ENCODE assay signal across 11 cellular contexts in the genomic region with DNA sequence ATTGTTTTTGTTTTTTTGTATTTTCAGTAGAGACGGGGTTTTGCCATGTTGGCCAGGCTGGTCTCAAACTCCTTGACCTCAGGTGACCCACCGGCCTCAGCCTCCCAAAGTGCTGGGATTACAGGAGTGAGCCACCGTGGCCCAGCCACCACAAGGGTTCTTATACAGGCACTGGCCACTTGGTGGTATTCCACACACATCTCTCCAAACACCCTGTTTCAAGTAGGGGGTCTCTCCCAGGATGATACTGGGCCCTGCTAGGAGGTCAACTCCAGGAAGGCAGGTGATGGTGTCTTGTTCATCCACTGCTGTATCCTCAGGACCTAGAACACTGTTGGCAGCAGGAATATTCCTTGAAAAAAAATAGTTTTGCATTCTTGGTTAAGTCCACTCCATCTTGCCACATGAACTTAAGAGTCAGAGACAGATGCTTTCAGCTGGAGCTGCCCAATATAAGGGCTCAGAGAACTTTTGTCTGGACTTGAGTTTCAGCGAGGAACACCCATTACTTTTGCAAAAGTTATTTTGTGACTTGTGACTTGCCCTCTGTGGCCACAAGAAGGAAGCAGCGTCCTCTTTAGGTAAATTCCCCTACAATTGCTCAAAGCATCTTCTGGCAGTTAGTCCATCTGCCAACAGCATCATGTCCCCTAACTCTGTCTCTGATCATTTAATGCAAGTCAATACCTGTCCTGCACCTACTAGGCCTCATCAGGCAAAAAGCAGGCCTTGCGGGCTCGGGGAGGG. TPM values are rescaled to one million over a fixed set of nuclear protein-coding genes. Genes with fewer than 3 reads are reported as not detected.
DNase-seq lines count a peak whose midpoint lies in the region; ATAC-seq and TF ChIP-seq lines count a peak whose summit lies in the region.
"Had no signal": no experiment of that assay in that cellular context is flagged by ENCODE, and none has a peak within 500 bp of the region (broad histone marks: within the 10 kb centered on the region; RNA-seq: fewer than 3 reads in every experiment).

No MANE protein-coding gene starts in this region.

- ATAC-seq in PC-3 (no peak), GM19455 (IDR thresholded peaks at IDR 0.05; ENCODE audit: unreplicated experiment) (no peak), HG02763 (IDR thresholded peaks at IDR 0.05; ENCODE audit: unreplicated experiment) (no peak)

- H3K27me3 ChIP-seq in PC-3 (ENCODE audit: low read length) (no peaks in the 10 kb centered on the region), tibial nerve (no peaks in the 10 kb centered on the region)

- no TSS peak for BruUV-seq in PC-3 (replicated peaks; lab: Mats Ljungman, UMichigan)

- H3K79me2 ChIP-seq in PC-3 (ENCODE audit: low read length) = no peaks in the 10 kb centered on the region

- peak overlapping the region; percentile 61 for H3K27ac ChIP-seq in PC-3 (ENCODE audit: low read length)
- peak overlapping the region; percentile 37 to 96 (median 70) for H3K27ac ChIP-seq in tibial nerve

- H3K9me2 ChIP-seq in PC-3 (replicated peaks; ENCODE audit: low read length) = no peaks in the 10 kb centered on the region

- H2AFZ ChIP-seq in PC-3 (ENCODE audit: low read length) = 0 out of 2 replicates have a peak overlapping the region, but pooled peaks have one; percentile 27

- H3K36me3 Mint-ChIP-seq in activated CD4-positive, alpha-beta T cell treated with anti-CD3 and anti-CD28 coated beads, Interleukin-2, amount 10 ng/mL, durations not matched to agents 24 days and 14 days (ENCODE audit: low read depth) = peaks cover 10% of the 10 kb centered on the region
- peaks cover 8% of the 10 kb centered on the region for H3K36me3 Mint-ChIP-seq in activated CD4-positive, alpha-beta T cell treated with anti-CD3 and anti-CD28 coated beads, Interleukin-2, amount 10 ng/mL, durations not matched to agents 7 days and 5 days (ENCODE audit: low read depth)

- POLR2A ChIA-PET in activated CD4-positive, alpha-beta T cell treated with anti-CD3 and anti-CD28 coated beads, Interleukin-2, amount 10 ng/mL, durations not matched to agents 7 days and 5 days (lab: Charles Lee) = no interaction called here
- POLR2A ChIA-PET in PC-3 (lab: Charles Lee; ENCODE audit: unreplicated experiment) = no interaction called here

- H3K4me3 Mint-ChIP-seq in activated CD4-positive, alpha-beta T cell treated with anti-CD3 and anti-CD28 coated beads, Interleukin-2, amount 10 ng/mL, durations not matched to agents 24 days and 14 days = no peak overlapping the region
- no peak overlapping the region for H3K4me3 Mint-ChIP-seq in activated CD4-positive, alpha-beta T cell treated with anti-CD3 and anti-CD28 coated beads, Interleukin-2, amount 10 ng/mL, durations not matched to agents 7 days and 5 days

- 72 to 76% methylated on average over 7 of the region's 7 CpGs for WGBS in tibial nerve, 2 donors

- H3K27ac Mint-ChIP-seq in activated CD4-positive, alpha-beta T cell treated with anti-CD3 and anti-CD28 coated beads, Interleukin-2, amount 10 ng/mL, durations not matched to agents 24 days and 14 days = no peak overlapping the region
- no peak overlapping the region for H3K27ac Mint-ChIP-seq in activated CD4-positive, alpha-beta T cell treated with anti-CD3 and anti-CD28 coated beads, Interleukin-2, amount 10 ng/mL, durations not matched to agents 7 days and 5 days

- CTCF ChIA-PET in activated CD4-positive, alpha-beta T cell treated with anti-CD3 and anti-CD28 coated beads, Interleukin-2, amount 10 ng/mL, durations not matched to agents 7 days and 5 days (lab: Charles Lee) = interaction anchor here (0.5 to 2.5 kb wide), 4 partner anchors 43 to 102 kb away, joined by 3 to 12 read pairs (median 3); a partner anchor contains a TSS
- CTCF ChIA-PET in PC-3 (lab: Charles Lee) = no interaction called here

- no peak overlapping the region for H3K4me3 ChIP-seq in PC-3 (ENCODE audit: low read length)
- H3K4me3 ChIP-seq in fibroblast of mammary gland (ENCODE audit: control insufficient read depth, low read depth, low read length) = no peak overlapping the region
- H3K4me3 ChIP-seq in tibial nerve = no peak overlapping the region

- peaks cover 9% of the 10 kb centered on the region for H3K9me3 Mint-ChIP-seq in activated CD4-positive, alpha-beta T cell treated with anti-CD3 and anti-CD28 coated beads, Interleukin-2, amount 10 ng/mL, durations not matched to agents 24 days and 14 days
- peaks cover 4% of the 10 kb centered on the region for H3K9me3 Mint-ChIP-seq in activated CD4-positive, alpha-beta T cell treated with anti-CD3 and anti-CD28 coated beads, Interleukin-2, amount 10 ng/mL, durations not matched to agents 7 days and 5 days

- H3K4me1 ChIP-seq in PC-3 (ENCODE audit: insufficient read depth, low read length) (peaks cover 13% of the 10 kb centered on the region), tibial nerve (peaks cover 0 to 31% (median 13%) of the 10 kb centered on the region in 4 donors)

- H3F3A ChIP-seq in PC-3 (ENCODE audit: low read length, unreplicated experiment) = no peaks in the 10 kb centered on the region

- no peaks in the 10 kb centered on the region for H4K20me1 ChIP-seq in PC-3 (ENCODE audit: low read length)

- TF ChIP-seq POLR2A in tibial nerve (IDR thresholded peaks at IDR 0.05) = no peak

- TF ChIP-seq CTCF in PC-3 (conservative IDR thresholded peaks at IDR 0.05; ENCODE audit: low read depth, low read length) = no peak
- no peak for TF ChIP-seq CTCF in fibroblast of mammary gland (conservative IDR thresholded peaks at IDR 0.05; ENCODE audit: control insufficient read depth, insufficient read depth, low read depth, low read length)
- TF ChIP-seq CTCF in tibial nerve (IDR thresholded peaks at IDR 0.05) = no peak

- peak; percentile 63 for DNase-seq in activated CD4-positive, alpha-beta T cell treated with anti-CD3 and anti-CD28 coated beads, Interleukin-2, amount 10 ng/mL, durations not matched to agents 24 days and 14 days
- no peak for DNase-seq in activated CD4-positive, alpha-beta T cell treated with anti-CD3 and anti-CD28 coated beads, Interleukin-2, amount 10 ng/mL, durations not matched to agents 7 days and 5 days
- DNase-seq in PC-3 = no peak
- DNase-seq in fibroblast of mammary gland (ENCODE audit: low read depth) = peak; percentile 40
- no peak for DNase-seq in tibial nerve (ENCODE audit: low spot score in 2 of 2)
- DNase-seq in activated CD4-positive, alpha-beta T cell treated with anti-CD3 and anti-CD28 coated beads for 4 hours = no peak
- DNase-seq: cerebellar nuclear complex, NCI-H446 had no signal

- H3K27me3 Mint-ChIP-seq in activated CD4-positive, alpha-beta T cell treated with anti-CD3 and anti-CD28 coated beads, Interleukin-2, amount 10 ng/mL, durations not matched to agents 24 days and 14 days = peaks cover 3% of the 10 kb centered on the region
- peaks cover 2% of the 10 kb centered on the region for H3K27me3 Mint-ChIP-seq in activated CD4-positive, alpha-beta T cell treated with anti-CD3 and anti-CD28 coated beads, Interleukin-2, amount 10 ng/mL, durations not matched to agents 7 days and 5 days

- H3K9me3 ChIP-seq in PC-3 (ENCODE audit: low read length) = no peaks in the 10 kb centered on the region
- H3K9me3 ChIP-seq in tibial nerve = no peaks in the 10 kb centered on the region

- H3K9ac ChIP-seq in PC-3 (ENCODE audit: low read length) = peak overlapping the region; percentile 24; the same call in 1 of the 2 replicates

- peaks cover 32% of the 10 kb centered on the region for H3K4me1 Mint-ChIP-seq in activated CD4-positive, alpha-beta T cell treated with anti-CD3 and anti-CD28 coated beads, Interleukin-2, amount 10 ng/mL, durations not matched to agents 24 days and 14 days
- H3K4me1 Mint-ChIP-seq in activated CD4-positive, alpha-beta T cell treated with anti-CD3 and anti-CD28 coated beads, Interleukin-2, amount 10 ng/mL, durations not matched to agents 7 days and 5 days = peaks cover 40% of the 10 kb centered on the region

- TF ChIP-seq EP300 in tibial nerve (IDR thresholded peaks at IDR 0.05) = no peak

- intact Hi-C loops in activated CD4-positive, alpha-beta T cell treated with anti-CD3 and anti-CD28 coated beads, Interleukin-2, amount 10 ng/mL, durations not matched to agents 24 days and 14 days (cut with micrococcal nuclease) = no loop called here
- intact Hi-C loops in PC-3 (cut with micrococcal nuclease) = no loop called here

- H3K36me3 ChIP-seq in PC-3 (ENCODE audit: low read depth, low read length) = no peaks in the 10 kb centered on the region
- no peaks in the 10 kb centered on the region for H3K36me3 ChIP-seq in tibial nerve

- peak overlapping the region; percentile 27; the same call in 1 of the 2 replicates for H3K4me2 ChIP-seq in PC-3 (ENCODE audit: low read length)

RNA-seq across cellular contexts. Expression of a gene that starts 7.4 kb away (rescaled TPM):
- 30.5 and 33.9 TPM in 2 replicates for total RNA-seq in activated CD4-positive, alpha-beta T cell treated with anti-CD3 and anti-CD28 coated beads, Interleukin-2, amount 10 ng/mL, durations not matched to agents 24 days and 14 days
- total RNA-seq in activated CD4-positive, alpha-beta T cell treated with anti-CD3 and anti-CD28 coated beads, Interleukin-2, amount 10 ng/mL, durations not matched to agents 7 days and 5 days = 10 to 100 TPM; 21.9 to 23.8 TPM
- total RNA-seq in PC-3 (2014; rRNA removed) (9.1 and 15.0 TPM in 2 replicates), tibial nerve (10 to 100 TPM; 42.8 to 90.8 (median 50.3) TPM)

RNA-seq across cellular contexts. Expression of a gene that starts 36.4 kb away (rescaled TPM):
- total RNA-seq in activated CD4-positive, alpha-beta T cell treated with anti-CD3 and anti-CD28 coated beads, Interleukin-2, amount 10 ng/mL, durations not matched to agents 24 days and 14 days = 0.07 TPM in 1 of 2 replicates, not detected in the other
- total RNA-seq in activated CD4-positive, alpha-beta T cell treated with anti-CD3 and anti-CD28 coated beads, Interleukin-2, amount 10 ng/mL, durations not matched to agents 7 days and 5 days = under 1 TPM in 1 of 2 experiments, not detected in 1; 0.22 TPM
- total RNA-seq in PC-3 (2014; rRNA removed) = not detected in 2 replicates
- not detected for total RNA-seq in tibial nerve
- total RNA-seq: lower leg skin had no signal

Comparison
In these comparisons a context has a peak if more than half of its experiments do, and no peak if none do; other contexts are left out.
1. DNase-seq: peak in activated CD4-positive, alpha-beta T cell treated with anti-CD3 and anti-CD28 coated beads, Interleukin-2, amount 10 ng/mL, durations not matched to agents 24 days and 14 days (single experiment) and fibroblast of mammary gland (single experiment); none in activated CD4-positive, alpha-beta T cell treated with anti-CD3 and anti-CD28 coated beads, Interleukin-2, amount 10 ng/mL, durations not matched to agents 7 days and 5 days (single experiment), PC-3 (single experiment), tibial nerve (0 of 2) and activated CD4-positive, alpha-beta T cell treated with anti-CD3 and anti-CD28 coated beads for 4 hours (0 of 2).